ENCODE assay signal across 1 cellular context in genomic region chr18:62584241-62585120, GRCh38.
TF ChIP-seq lines count a peak whose summit lies in the region.

No MANE protein-coding gene starts in this region.

TF ChIP-seq in HepG2, 621 proteins besides CTCF, POLR2A, EP300 and RAD21 (continued from another document):
- no peak for TF ChIP-seq ZNF318 (CRISPR knock-in tag; IDR thresholded peaks at IDR 0.05)
- TF ChIP-seq ZNF619 (CRISPR knock-in tag; IDR thresholded peaks at IDR 0.05): no peak
- no peak for TF ChIP-seq ZNF746 (CRISPR knock-in tag; IDR thresholded peaks at IDR 0.05)
- TF ChIP-seq SRY (CRISPR knock-in tag; IDR thresholded peaks at IDR 0.05): no peak
- TF ChIP-seq ZNF530 (CRISPR knock-in tag; IDR thresholded peaks at IDR 0.05; ENCODE audit: low read depth): no peak
- no peak for TF ChIP-seq GTF3A (CRISPR knock-in tag; conservative IDR thresholded peaks at IDR 0.05)
- TF ChIP-seq ZNF879 (CRISPR knock-in tag; IDR thresholded peaks at IDR 0.05): no peak
- TF ChIP-seq XRCC5 (optimal IDR thresholded peaks at IDR 0.05; ENCODE audit: low read length): peak; percentile 92
TF ChIP-seq in HepG2: peak in this region for 48.
